12 cellular contexts compared by ENCODE assay signal in the genomic region with DNA sequence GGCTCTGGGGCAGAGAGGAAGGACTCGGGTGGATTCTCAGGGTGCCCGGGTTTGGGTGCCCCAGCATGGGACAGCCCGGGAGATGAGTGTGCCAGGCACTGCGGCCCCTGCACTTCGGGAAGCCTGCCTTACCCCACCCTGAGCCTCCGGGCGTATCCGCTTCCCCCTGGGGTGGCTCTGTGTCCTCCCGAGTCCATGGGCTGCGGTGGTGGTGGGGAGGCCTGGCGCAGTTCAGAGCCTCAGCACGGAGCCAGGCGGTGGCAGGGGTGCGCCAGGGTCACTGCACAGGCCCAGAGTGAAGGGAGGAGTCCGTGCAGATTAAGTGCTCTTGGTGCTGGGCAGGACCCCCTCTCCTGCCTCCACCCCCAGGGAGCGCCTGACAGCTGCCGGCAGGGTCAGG. TPM values are rescaled to one million over a fixed set of nuclear protein-coding genes. Genes with fewer than 3 reads are reported as not detected.
DNase-seq lines count a peak whose midpoint lies in the region; ATAC-seq and TF ChIP-seq lines count a peak whose summit lies in the region.
"Had no signal": no experiment of that assay in that cellular context is flagged by ENCODE, and none has a peak within 500 bp of the region (broad histone marks: within the 10 kb centered on the region; RNA-seq: fewer than 3 reads in every experiment).

No MANE protein-coding gene starts in this region.

- H4K20me1 ChIP-seq in mammary epithelial cell (ENCODE audit: insufficient read depth, low read length), result no peaks in the 10 kb centered on the region

- no peaks in the 10 kb centered on the region for H3K79me2 ChIP-seq in mammary epithelial cell (ENCODE audit: insufficient read depth, low read length)

- no peak for TF ChIP-seq POLR2A in breast epithelium (IDR thresholded peaks at IDR 0.05)
- TF ChIP-seq POLR2A in right lobe of liver (IDR thresholded peaks at IDR 0.05), result no peak
- TF ChIP-seq POLR2A in thyroid gland (IDR thresholded peaks at IDR 0.05), result no peak

- H3K27ac ChIP-seq in breast epithelium, result peak overlapping the region; percentile 4 to 90
- no peak overlapping the region for H3K27ac ChIP-seq in mammary epithelial cell (ENCODE audit: insufficient read depth, low read depth, low read length)
- H3K27ac ChIP-seq in right lobe of liver, result no peak overlapping the region
- H3K27ac ChIP-seq in thyroid gland, result peak overlapping the region in 2 of 3 donors; percentile 12 to 36

- DNase-seq in breast epithelium (ENCODE audit: low spot score in 2 of 2), result no peak
- no peak for DNase-seq in mammary epithelial cell
- no peak for DNase-seq in right lobe of liver
- no peak for DNase-seq in thyroid gland
- DNase-seq in dermis blood vessel endothelial cell, result no peak
- no peak for DNase-seq in DMS53 treated with DMSO at 0.1 percent for 48 hours (lab: John Stamatoyannopoulos, UW; ENCODE audit: unreplicated experiment)
- DNase-seq: ACHN, MM.1S had no signal

- intact Hi-C loops in breast epithelium (cut with DNase I; ENCODE audit: low total_unique reads) (no loop called here), mammary epithelial cell (cut with micrococcal nuclease) (loop anchor here (2.0 kb wide), 2 partner anchors 20 to 114 kb away; a partner anchor contains a TSS), right lobe of liver (cut with DNase I) (no loop called here), thyroid gland (cut with DNase I) (loop anchor here (10.0 kb wide), 1 partner anchor 90 kb away; no protein-coding TSS in a partner anchor)

- H3K9ac ChIP-seq in mammary epithelial cell (ENCODE audit: insufficient read depth, low read length), result no peak overlapping the region

- H3K36me3 ChIP-seq in breast epithelium, result no peaks in the 10 kb centered on the region
- H3K36me3 ChIP-seq in mammary epithelial cell (ENCODE audit: insufficient read depth, low read length), result peaks cover 2% of the 10 kb centered on the region
- H3K36me3 ChIP-seq in right lobe of liver, result peaks cover 0 to 7% (median 0%) of the 10 kb centered on the region in 4 donors
- peaks cover 8 to 12% of the 10 kb centered on the region in 2 donors for H3K36me3 ChIP-seq in thyroid gland

- 79% methylated on average over 9 of the region's 17 CpGs for WGBS in mammary epithelial cell (ENCODE audit: low coverage, missing lambda C conversion rate)
- no CpG with 5 or more reads among the region's 17 CpGs for WGBS in right lobe of liver (ENCODE audit: insufficient coverage, low coverage, low lambda C conversion rate, missing lambda C conversion rate)
- 81 to 100% methylated on average over 4 to 10 of the region's 17 CpGs for WGBS in thyroid gland, 2 donors

- peaks cover 24 to 29% of the 10 kb centered on the region in 2 donors for H3K4me1 ChIP-seq in breast epithelium
- H3K4me1 ChIP-seq in mammary epithelial cell (ENCODE audit: insufficient read depth, low read length), result peaks cover 5% of the 10 kb centered on the region
- H3K4me1 ChIP-seq in right lobe of liver, result peaks cover 0 to 22% (median 7%) of the 10 kb centered on the region in 4 donors
- peaks cover 0 to 63% of the 10 kb centered on the region in 2 donors for H3K4me1 ChIP-seq in thyroid gland

- H3K4me3 ChIP-seq in breast epithelium (peak overlapping the region in 1 of 3 donors; percentile 19), mammary epithelial cell (replicated peaks in 1 of 3; ENCODE audit: insufficient read depth in 1 of 3, low read depth in 2 of 3, low read length in 3 of 3) (no peak overlapping the region), right lobe of liver (no peak overlapping the region), thyroid gland (replicated peaks in 1 of 3) (no peak overlapping the region)

- BruUV-seq in mammary epithelial cell (replicated peaks; lab: Mats Ljungman, UMichigan), result no TSS peak

- H3K9me3 ChIP-seq in breast epithelium, result no peaks in the 10 kb centered on the region
- no peaks in the 10 kb centered on the region for H3K9me3 ChIP-seq in mammary epithelial cell (replicated peaks; ENCODE audit: insufficient read depth, low read length)
- no peaks in the 10 kb centered on the region for H3K9me3 ChIP-seq in right lobe of liver
- no peaks in the 10 kb centered on the region for H3K9me3 ChIP-seq in thyroid gland

- H3K4me2 ChIP-seq in mammary epithelial cell (ENCODE audit: insufficient read depth, low read depth, low read length), result no peak overlapping the region

- dilution Hi-C loops in mammary epithelial cell (cut with HindIII; ENCODE audit: low sequenced_read_pairs), result no loop called here

- ATAC-seq in right lobe of liver, result peak; percentile 1 to 27 (median 2)
- ATAC-seq: activated CD4-positive, CD25-positive, alpha-beta regulatory T cell treated with anti-CD3 and anti-CD28 coated beads, Interleukin-2, amount 50 U/mL, for 24 hours had no signal

- H3K27me3 ChIP-seq in breast epithelium (no peaks in the 10 kb centered on the region), mammary epithelial cell (ENCODE audit: insufficient read depth, low read length) (no peaks in the 10 kb centered on the region), right lobe of liver (no peaks in the 10 kb centered on the region), thyroid gland (no peaks in the 10 kb centered on the region)

- TF ChIP-seq CTCF in breast epithelium (IDR thresholded peaks at IDR 0.05) (no peak), mammary epithelial cell (conservative IDR thresholded peaks at IDR 0.05 in 1 of 2, IDR thresholded peaks at IDR 0.05 in 1 of 2; ENCODE audit: extremely low read depth in 1 of 2, insufficient read depth in 1 of 2, low read depth in 1 of 2, low read length in 2 of 2) (no peak), right lobe of liver (IDR thresholded peaks at IDR 0.05) (no peak), thyroid gland (IDR thresholded peaks at IDR 0.05) (no peak)

- in situ Hi-C loops in mammary epithelial cell (cut with MboI; ENCODE audit: low sequenced_read_pairs in 2 of 2), result no loop called here

- CTCF ChIA-PET in mammary epithelial cell (lab: Charles Lee; ENCODE audit: low non-redundant PET), result no interaction called here

- H2AFZ ChIP-seq in mammary epithelial cell (ENCODE audit: low read depth, low read length), result no peak overlapping the region

RNA-seq across cellular contexts. Expression of a gene that starts 20.7 kb away (rescaled TPM):
- total RNA-seq in breast epithelium, result 10 to 100 TPM; 26.9 to 61.6 (median 50.1) TPM
- total RNA-seq in mammary epithelial cell, result 100 to 1,000 TPM in 1 of 2 donors, 10 to 100 TPM in 1; 63.2 to 105 TPM
- 44.6 TPM for polyA plus RNA-seq in mammary epithelial cell
- polyA minus RNA-seq in mammary epithelial cell, result 80.4 TPM
- total RNA-seq in right lobe of liver, result 10 to 100 TPM; 16.3 to 32.0 (median 23.7) TPM
- total RNA-seq in thyroid gland, result 10 to 100 TPM; 23.5 to 50.2 (median 37.6) TPM
- total RNA-seq in dermis blood vessel endothelial cell, result 32.2 and 52.0 TPM in 2 replicates

RNA-seq across cellular contexts. Expression of a gene that starts 25.9 kb away (rescaled TPM):
- total RNA-seq in breast epithelium, result 10 to 100 TPM in 2 of 3 donors, not detected in 1; 12.8 to 33.8 TPM
- 10 to 100 TPM in 1 of 2 donors, 1 to 10 TPM in 1; 3.1 to 13.8 TPM for total RNA-seq in mammary epithelial cell
- polyA plus RNA-seq in mammary epithelial cell, result 2.0 TPM
- 2.3 TPM for polyA minus RNA-seq in mammary epithelial cell
- under 1 TPM; 0.09 to 0.92 (median 0.27) TPM for total RNA-seq in right lobe of liver
- total RNA-seq in thyroid gland, result 1 to 10 TPM in 1 of 4 donors, under 1 TPM in 1, not detected in 2; 0.56 to 1.3 TPM
- total RNA-seq in dermis blood vessel endothelial cell, result not detected in 2 replicates
- total RNA-seq: frontal cortex, NCI-H460, posterior vena cava had no signal

RNA-seq across cellular contexts. Expression of a gene that starts 35.8 kb away (rescaled TPM):
- total RNA-seq in breast epithelium, result 10 to 100 TPM in 2 of 3 donors, 1 to 10 TPM in 1; 5.3 to 14.1 (median 11.5) TPM
- total RNA-seq in mammary epithelial cell, result under 1 TPM in 1 of 2 donors, not detected in 1; 0.67 TPM
- not detected for polyA plus RNA-seq in mammary epithelial cell
- polyA minus RNA-seq in mammary epithelial cell, result 1.3 TPM
- total RNA-seq in right lobe of liver, result 10 to 100 TPM in 1 of 6 experiments, 1 to 10 TPM in 5; 3.0 to 12.4 (median 7.3) TPM
- total RNA-seq in thyroid gland, result 10 to 100 TPM in 1 of 4 donors, 1 to 10 TPM in 3; 5.6 to 16.3 (median 8.1) TPM
- total RNA-seq in dermis blood vessel endothelial cell, result 84.6 and 122 TPM in 2 replicates

RNA-seq across cellular contexts. Expression of a gene that starts 49.8 kb away (rescaled TPM):
- total RNA-seq in breast epithelium (1 to 10 TPM in 1 of 3 donors, under 1 TPM in 2; 0.16 to 1.8 (median 0.98) TPM), mammary epithelial cell (not detected), right lobe of liver (under 1 TPM in 3 of 6 experiments, not detected in 3; 0.12 to 0.25 (median 0.14) TPM), thyroid gland (under 1 TPM; 0.44 to 0.81 (median 0.67) TPM), dermis blood vessel endothelial cell (under 0.01 TPM in 1 of 2 replicates, not detected in the other)
- not detected for polyA plus RNA-seq in mammary epithelial cell
- polyA minus RNA-seq in mammary epithelial cell, result not detected

Comparison
In these comparisons a context has a peak if more than half of its experiments do, and no peak if none do; other contexts are left out.
1. H3K27ac ChIP-seq: peak in breast epithelium (2 of 2) and thyroid gland (2 of 3); none in mammary epithelial cell (single experiment) and right lobe of liver (0 of 3).
2. intact Hi-C loops: an anchor here in mammary epithelial cell (2.0 kb wide) and thyroid gland (10.0 kb wide); none called in breast epithelium and right lobe of liver.